In genomic region chr5:109225695-109226094, GRCh38 we compare ENCODE assay signal across 2 cellular contexts.
TF ChIP-seq lines count a peak whose summit lies in the region.

No MANE protein-coding gene starts in this region.

TF ChIP-seq in K562, 482 proteins besides CTCF, POLR2A, EP300 and RAD21 (continued from another document):
- TF ChIP-seq NRF1 (conservative IDR thresholded peaks at IDR 0.05 in 1 of 2, IDR thresholded peaks at IDR 0.05 in 1 of 2), result peak; percentile 63 to 72
TF ChIP-seq in K562: peak in this region for 1.

TF ChIP-seq in HepG2, 621 proteins besides CTCF, POLR2A, EP300 and RAD21 (continued from another document):
- TF ChIP-seq PPARG (CRISPR knock-in tag; conservative IDR thresholded peaks at IDR 0.05) (no peak), ZKSCAN1 (IDR thresholded peaks at IDR 0.05; ENCODE audit: low read length) (no peak), ZNF556 (CRISPR knock-in tag; IDR thresholded peaks at IDR 0.05; ENCODE audit: borderline replicate concordance) (no peak), ZBTB1 (CRISPR knock-in tag; IDR thresholded peaks at IDR 0.05; ENCODE audit: borderline replicate concordance) (no peak), ZNF883 (CRISPR knock-in tag; IDR thresholded peaks at IDR 0.05; ENCODE audit: not compliant biosample characterization) (no peak), CEBPB (IDR thresholded peaks at IDR 0.05; ENCODE audit: borderline replicate concordance, low read depth, low read length) (no peak), TBX3 (IDR thresholded peaks at IDR 0.05; ENCODE audit: borderline replicate concordance) (no peak), NPAS2 (CRISPR knock-in tag; IDR thresholded peaks at IDR 0.05; ENCODE audit: borderline replicate concordance) (no peak), ZNF777 (CRISPR knock-in tag; IDR thresholded peaks at IDR 0.05) (no peak), ATF1 (CRISPR knock-in tag; IDR thresholded peaks at IDR 0.05) (no peak), ATF7 (IDR thresholded peaks at IDR 0.05) (no peak), ATF7 (CRISPR knock-in tag; IDR thresholded peaks at IDR 0.05) (no peak), ZSCAN25 (CRISPR knock-in tag; IDR thresholded peaks at IDR 0.05) (no peak)
- TF ChIP-seq, protein P1, sequence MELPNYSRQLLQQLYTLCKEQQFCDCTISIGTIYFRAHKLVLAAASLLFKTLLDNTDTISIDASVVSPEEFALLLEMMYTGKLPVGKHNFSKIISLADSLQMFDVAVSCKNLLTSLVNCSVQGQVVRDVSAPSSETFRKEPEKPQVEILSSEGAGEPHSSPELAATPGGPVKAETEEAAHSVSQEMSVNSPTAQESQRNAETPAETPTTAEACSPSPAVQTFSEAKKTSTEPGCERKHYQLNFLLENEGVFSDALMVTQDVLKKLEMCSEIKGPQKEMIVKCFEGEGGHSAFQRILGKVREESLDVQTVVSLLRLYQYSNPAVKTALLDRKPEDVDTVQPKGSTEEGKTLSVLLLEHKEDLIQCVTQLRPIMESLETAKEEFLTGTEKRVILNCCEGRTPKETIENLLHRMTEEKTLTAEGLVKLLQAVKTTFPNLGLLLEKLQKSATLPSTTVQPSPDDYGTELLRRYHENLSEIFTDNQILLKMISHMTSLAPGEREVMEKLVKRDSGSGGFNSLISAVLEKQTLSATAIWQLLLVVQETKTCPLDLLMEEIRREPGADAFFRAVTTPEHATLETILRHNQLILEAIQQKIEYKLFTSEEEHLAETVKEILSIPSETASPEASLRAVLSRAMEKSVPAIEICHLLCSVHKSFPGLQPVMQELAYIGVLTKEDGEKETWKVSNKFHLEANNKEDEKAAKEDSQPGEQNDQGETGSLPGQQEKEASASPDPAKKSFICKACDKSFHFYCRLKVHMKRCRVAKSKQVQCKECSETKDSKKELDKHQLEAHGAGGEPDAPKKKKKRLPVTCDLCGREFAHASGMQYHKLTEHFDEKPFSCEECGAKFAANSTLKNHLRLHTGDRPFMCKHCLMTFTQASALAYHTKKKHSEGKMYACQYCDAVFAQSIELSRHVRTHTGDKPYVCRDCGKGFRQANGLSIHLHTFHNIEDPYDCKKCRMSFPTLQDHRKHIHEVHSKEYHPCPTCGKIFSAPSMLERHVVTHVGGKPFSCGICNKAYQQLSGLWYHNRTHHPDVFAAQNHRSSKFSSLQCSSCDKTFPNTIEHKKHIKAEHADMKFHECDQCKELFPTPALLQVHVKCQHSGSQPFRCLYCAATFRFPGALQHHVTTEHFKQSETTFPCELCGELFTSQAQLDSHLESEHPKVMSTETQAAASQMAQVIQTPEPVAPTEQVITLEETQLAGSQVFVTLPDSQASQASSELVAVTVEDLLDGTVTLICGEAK (IDR thresholded peaks at IDR 0.05), result no peak
- TF ChIP-seq, protein P1 (CRISPR knock-in tag; IDR thresholded peaks at IDR 0.05), result no peak
TF ChIP-seq in HepG2: peak in this region for 0.
